20 cellular contexts compared by ENCODE assay signal in genomic region chr3:136657526-136657925, GRCh38.
"Had no signal": no experiment of that assay in that cellular context is flagged by ENCODE, and none has a peak within 500 bp of the region (broad histone marks: within the 10 kb centered on the region; RNA-seq: fewer than 3 reads in every experiment).

No MANE protein-coding gene starts in this region.

- H3K27me3 ChIP-seq: adrenal gland had no signal

- H3K4me3 ChIP-seq: adrenal gland had no signal

- FAIRE-seq: RCC 7860 had no signal

- H3K27ac ChIP-seq: adrenal gland had no signal

- ATAC-seq: activated CD4-positive, CD25-positive, alpha-beta regulatory T cell treated with anti-CD3 and anti-CD28 coated beads, Interleukin-2, amount 50 U/mL, for 24 hours; activated CD8-positive, alpha-beta T cell treated with anti-CD3 and anti-CD28 coated beads, Interleukin-2, amount 10 ng/mL, durations not matched to agents 7 days and 5 days had no signal

- DNase-seq: activated CD4-positive, alpha-beta T cell treated with anti-CD3 and anti-CD28 coated beads for 48 hours; activated CD4-positive, alpha-beta T cell treated with anti-CD3 and anti-CD28 coated beads, Interleukin-2, amount 50 U/mL, for 4 hours; activated CD8-positive, alpha-beta memory T cell treated with anti-CD3 and anti-CD28 coated beads, Interleukin-2, amount 50 U/mL, for 48 hours; activated CD8-positive, alpha-beta T cell treated with anti-CD3 and anti-CD28 coated beads, Interleukin-2, amount 10 ng/mL, durations not matched to agents 7 days and 5 days; activated naive CD4-positive, alpha-beta T cell treated with anti-CD3 and anti-CD28 coated beads, Interleukin-2, amount 50 U/mL, for 16 hours; activated naive CD8-positive, alpha-beta T cell treated with anti-CD3 and anti-CD28 coated beads, Interleukin-2, amount 10 ng/mL, durations not matched to agents 7 days and 5 days; activated T-cell treated with anti-CD3 and anti-CD28 coated beads, Interleukin-2, amount 50 U/mL, for 1 hour; adrenal gland; anterior cingulate cortex; KG1; NCI-H1092 treated with DMSO at 0.1 percent for 48 hours; NCI-H1436 treated with DMSO at 0.1 percent for 48 hours; NCI-H187; NCI-H2081; NCI-H345; NCI-H510A; NCI-H526 treated with DMSO at 0.1 percent for 48 hours; SHP77 treated with DMSO at 0.1 percent for 48 hours had no signal

- H3K36me3 ChIP-seq: adrenal gland had no signal
